In the genomic region with DNA sequence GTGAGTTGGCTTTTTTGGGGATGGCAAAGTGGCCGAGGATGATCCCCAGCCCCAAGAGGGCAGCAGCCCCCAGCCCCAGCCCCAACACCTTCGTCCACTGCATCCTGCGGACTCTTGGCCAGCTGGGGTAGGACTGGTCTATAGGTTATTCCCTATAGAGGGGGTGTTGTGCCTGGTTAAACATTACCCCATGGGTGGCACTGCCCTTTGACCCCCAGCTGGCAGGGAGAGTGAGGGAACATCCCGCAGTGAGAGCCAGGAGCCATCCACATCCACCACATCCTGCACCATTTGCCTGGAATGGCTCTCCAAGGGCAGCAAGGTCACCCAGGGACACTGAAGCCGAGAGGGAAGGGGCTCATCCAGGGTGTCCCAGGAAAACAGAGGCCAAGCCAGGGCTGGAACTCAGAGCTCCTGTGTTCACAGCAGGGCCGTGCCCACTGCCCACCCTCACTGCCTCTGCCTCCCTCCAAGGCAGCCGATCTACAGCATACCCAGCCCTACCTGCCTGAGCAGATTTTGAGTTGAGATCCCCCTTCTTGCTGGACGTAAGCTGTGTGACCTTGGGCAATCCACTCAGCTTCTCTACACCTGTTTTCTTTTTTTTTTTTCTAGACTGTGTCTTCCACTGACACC, we compare ENCODE assay signal across 14 cellular contexts. TPM values are rescaled to one million over a fixed set of nuclear protein-coding genes. Genes with fewer than 3 reads are reported as not detected.
DNase-seq lines count a peak whose midpoint lies in the region; ATAC-seq and TF ChIP-seq lines count a peak whose summit lies in the region.
"Had no signal": no experiment of that assay in that cellular context is flagged by ENCODE, and none has a peak within 500 bp of the region (broad histone marks: within the 10 kb centered on the region; RNA-seq: fewer than 3 reads in every experiment).

A gene with protein sequence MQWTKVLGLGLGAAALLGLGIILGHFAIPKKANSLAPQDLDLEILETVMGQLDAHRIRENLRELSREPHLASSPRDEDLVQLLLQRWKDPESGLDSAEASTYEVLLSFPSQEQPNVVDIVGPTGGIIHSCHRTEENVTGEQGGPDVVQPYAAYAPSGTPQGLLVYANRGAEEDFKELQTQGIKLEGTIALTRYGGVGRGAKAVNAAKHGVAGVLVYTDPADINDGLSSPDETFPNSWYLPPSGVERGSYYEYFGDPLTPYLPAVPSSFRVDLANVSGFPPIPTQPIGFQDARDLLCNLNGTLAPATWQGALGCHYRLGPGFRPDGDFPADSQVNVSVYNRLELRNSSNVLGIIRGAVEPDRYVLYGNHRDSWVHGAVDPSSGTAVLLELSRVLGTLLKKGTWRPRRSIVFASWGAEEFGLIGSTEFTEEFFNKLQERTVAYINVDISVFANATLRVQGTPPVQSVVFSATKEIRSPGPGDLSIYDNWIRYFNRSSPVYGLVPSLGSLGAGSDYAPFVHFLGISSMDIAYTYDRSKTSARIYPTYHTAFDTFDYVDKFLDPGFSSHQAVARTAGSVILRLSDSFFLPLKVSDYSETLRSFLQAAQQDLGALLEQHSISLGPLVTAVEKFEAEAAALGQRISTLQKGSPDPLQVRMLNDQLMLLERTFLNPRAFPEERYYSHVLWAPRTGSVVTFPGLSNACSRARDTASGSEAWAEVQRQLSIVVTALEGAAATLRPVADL (minus strand): TSS at position 135 of the 636 bp plus-strand sequence. CDS start 32 bp downstream, at position 103.

- H3K9me3 Mint-ChIP-seq in activated CD8-positive, alpha-beta memory T cell treated with anti-CD3 and anti-CD28 coated beads, Interleukin-2, amount 10 ng/mL, durations not matched to agents 7 days and 5 days (ENCODE audit: low read depth): no peaks in the 10 kb centered on the region
- peaks cover 0 to 3% (median 0%) of the 10 kb centered on the region in 5 experiments for H3K9me3 Mint-ChIP-seq in brain
- H3K9me3 Mint-ChIP-seq: HFFc6, WTC11 had no signal

- H3K9me3 ChIP-seq in tibial nerve: peaks cover 0 to 3% (median 0%) of the 10 kb centered on the region in 4 donors

- no peaks in the 10 kb centered on the region for H3K36me3 ChIP-seq in tibial nerve

- H3K27me3 Mint-ChIP-seq in activated CD8-positive, alpha-beta memory T cell treated with anti-CD3 and anti-CD28 coated beads, Interleukin-2, amount 10 ng/mL, durations not matched to agents 7 days and 5 days: no peaks in the 10 kb centered on the region
- peaks cover 26% of the 10 kb centered on the region for H3K27me3 Mint-ChIP-seq in brain

- CTCF ChIA-PET in activated CD8-positive, alpha-beta memory T cell treated with anti-CD3 and anti-CD28 coated beads, Interleukin-2, amount 10 ng/mL, durations not matched to agents 7 days and 5 days (lab: Charles Lee): interaction anchor here (1.2 kb wide), 1 partner anchor 52 kb away, joined by 3 read pairs; no protein-coding TSS in a partner anchor
- CTCF ChIA-PET in HEK293T (lab: Yijun Ruan, JAX): no interaction called here

- H3K4me1 Mint-ChIP-seq in activated CD8-positive, alpha-beta memory T cell treated with anti-CD3 and anti-CD28 coated beads, Interleukin-2, amount 10 ng/mL, durations not matched to agents 7 days and 5 days: peaks cover 23% of the 10 kb centered on the region
- no peaks in the 10 kb centered on the region for H3K4me1 Mint-ChIP-seq in brain

- no peak for TF ChIP-seq EP300 in tibial nerve (IDR thresholded peaks at IDR 0.05)

- no peak for ATAC-seq in activated CD8-positive, alpha-beta memory T cell treated with anti-CD3 and anti-CD28 coated beads, Interleukin-2, amount 10 ng/mL, durations not matched to agents 7 days and 5 days
- ATAC-seq: WTC11 had no signal

- POLR2A ChIA-PET in HEK293T (lab: Yijun Ruan, JAX): interaction anchor here (0.6 to 2.0 kb wide), 2 partner anchors 17 to 20 kb away, joined by 3 to 10 read pairs; a partner anchor contains a TSS

- 69 to 76% methylated on average over 7 to 8 of the region's 8 CpGs for WGBS in tibial nerve, 2 donors
- WGBS in lower leg skin, 2 donors: 84 to 90% methylated on average over 7 to 8 of the region's 8 CpGs

- TF ChIP-seq POLR2A in tibial nerve (IDR thresholded peaks at IDR 0.05) (no peak), lower leg skin (IDR thresholded peaks at IDR 0.05) (no peak)

- intact Hi-C loops in lower leg skin (cut with DNase I; ENCODE audit: low total_unique reads): no loop called here

- H3K27ac Mint-ChIP-seq in activated CD8-positive, alpha-beta memory T cell treated with anti-CD3 and anti-CD28 coated beads, Interleukin-2, amount 10 ng/mL, durations not matched to agents 7 days and 5 days: no peak within 1 kb of the TSS
- peak within 1 kb of the TSS in 1 of 5 experiments; percentile 53 for H3K27ac Mint-ChIP-seq in brain
- H3K27ac Mint-ChIP-seq: HFFc6, WTC11 had no signal

- H3K4me1 ChIP-seq in tibial nerve: no peaks in the 10 kb centered on the region

- H3K4me3 ChIP-seq in tibial nerve: no peak within 1 kb of the TSS
- no peak within 1 kb of the TSS for H3K4me3 ChIP-seq in lower leg skin (ENCODE audit: low read depth, poor library complexity, severe bottlenecking)
- H3K4me3 ChIP-seq: hepatocyte had no signal

- DNase-seq in activated CD8-positive, alpha-beta memory T cell treated with anti-CD3 and anti-CD28 coated beads, Interleukin-2, amount 10 ng/mL, durations not matched to agents 7 days and 5 days: no peak
- DNase-seq in activated CD8-positive, alpha-beta memory T cell treated with anti-CD3 and anti-CD28 coated beads, Interleukin-2, amount 50 U/mL, for 4 hours: no peak
- DNase-seq in lung microvascular endothelial cell (ENCODE audit: low read depth in 2 of 2) (no peak), tibial nerve (ENCODE audit: low spot score in 2 of 2) (no peak), lower leg skin (ENCODE audit: low spot score in 2 of 2) (no peak), NCI-H2081 (lab: John Stamatoyannopoulos, UW) (no peak), HEK293T (ENCODE audit: extremely low spot score) (no peak)
- DNase-seq: caudate nucleus; HFFc6; stimulated activated CD4-positive, alpha-beta T cell treated with anti-CD3 and anti-CD28 coated beads, Interleukin-12 subunit alpha, Interleukin-12 subunit beta, amount 100 ng/mL, for 4 hours had no signal

- H3K27me3 ChIP-seq in tibial nerve: no peaks in the 10 kb centered on the region
- H3K27me3 ChIP-seq: hepatocyte had no signal

- no peak within 1 kb of the TSS for H3K4me3 Mint-ChIP-seq in activated CD8-positive, alpha-beta memory T cell treated with anti-CD3 and anti-CD28 coated beads, Interleukin-2, amount 10 ng/mL, durations not matched to agents 7 days and 5 days
- H3K4me3 Mint-ChIP-seq in brain: no peak within 1 kb of the TSS
- H3K4me3 Mint-ChIP-seq: HFFc6, WTC11 had no signal

- no peaks in the 10 kb centered on the region for H3K36me3 Mint-ChIP-seq in activated CD8-positive, alpha-beta memory T cell treated with anti-CD3 and anti-CD28 coated beads, Interleukin-2, amount 10 ng/mL, durations not matched to agents 7 days and 5 days
- H3K36me3 Mint-ChIP-seq in brain: no peaks in the 10 kb centered on the region
- H3K36me3 Mint-ChIP-seq: WTC11 had no signal

- no peak within 1 kb of the TSS for H3K27ac ChIP-seq in tibial nerve
- H3K27ac ChIP-seq: hepatocyte had no signal

- TF ChIP-seq CTCF in brain (conservative IDR thresholded peaks at IDR 0.05) (no peak), tibial nerve (IDR thresholded peaks at IDR 0.05) (no peak), lower leg skin (IDR thresholded peaks at IDR 0.05) (no peak)

TF ChIP-seq in HEK293T, 16 proteins besides CTCF, POLR2A, EP300 and RAD21:
- TF ChIP-seq FOXM1 (IDR thresholded peaks at IDR 0.05; ENCODE audit: borderline replicate concordance) (no peak), FOXK2 (IDR thresholded peaks at IDR 0.05) (no peak), CTBP1 (IDR thresholded peaks at IDR 0.05; ENCODE audit: borderline replicate concordance) (no peak), BHLHE40 (IDR thresholded peaks at IDR 0.05; ENCODE audit: borderline replicate concordance) (no peak), TARDBP (IDR thresholded peaks at IDR 0.05) (no peak)

RNA-seq across cellular contexts. Expression of the gene that starts here (rescaled TPM):
- 10 to 100 TPM; 14.8 to 15.3 TPM for total RNA-seq in activated CD8-positive, alpha-beta memory T cell treated with anti-CD3 and anti-CD28 coated beads, Interleukin-2, amount 10 ng/mL, durations not matched to agents 7 days and 5 days
- polyA plus RNA-seq in brain (ENCODE audit: insufficient read depth, low read depth, low replicate concordance): 24.0 TPM
- total RNA-seq in lung microvascular endothelial cell (9.8 and 12.3 TPM in 2 replicates), tibial nerve (10 to 100 TPM; 18.6 to 38.9 (median 29.1) TPM), lower leg skin (10 to 100 TPM in 2 of 4 donors, 1 to 10 TPM in 2; 1.5 to 11.9 (median 9.7) TPM)
- total RNA-seq: HFFc6, MCF 10A had no signal
- polyA plus RNA-seq: hepatocyte had no signal
